ENCODE assay signal across 1 cellular context in the genomic region with DNA sequence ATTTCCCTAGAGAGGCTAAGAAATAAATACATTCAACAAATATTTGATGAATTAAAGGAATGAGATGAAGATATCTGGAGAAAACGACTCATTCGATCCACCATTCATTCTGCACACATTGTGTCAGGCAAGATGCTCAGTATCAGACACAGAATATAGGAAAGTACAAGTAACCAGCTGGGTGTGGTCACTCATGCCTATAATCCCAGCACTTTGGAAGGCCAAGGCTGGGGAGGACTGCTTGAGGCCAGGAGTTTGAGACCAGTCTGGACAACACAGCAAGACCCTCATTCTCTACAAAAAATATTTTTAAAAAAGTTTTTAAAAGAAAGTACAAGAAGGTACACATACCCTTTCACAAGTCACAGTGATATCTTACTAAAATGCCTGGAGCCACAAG.
TF ChIP-seq lines count a peak whose summit lies in the region.

No MANE protein-coding gene starts in this region.

TF ChIP-seq in IMR-90, 13 proteins besides CTCF, POLR2A, EP300 and RAD21:
- no peak for TF ChIP-seq RCOR1 (IDR thresholded peaks at IDR 0.05; ENCODE audit: insufficient replicate concordance, low read length)
- TF ChIP-seq SMC3 (IDR thresholded peaks at IDR 0.05; ENCODE audit: low read depth, low read length): no peak
- TF ChIP-seq BHLHE40 (IDR thresholded peaks at IDR 0.05; ENCODE audit: low read depth, low read length): no peak
- no peak for TF ChIP-seq MAZ (IDR thresholded peaks at IDR 0.05; ENCODE audit: borderline replicate concordance, low read depth, low read length)
- no peak for TF ChIP-seq RFX5 (IDR thresholded peaks at IDR 0.05; ENCODE audit: low read depth, low read length)
